22 cellular contexts compared by ENCODE assay signal in genomic region chr12:43038991-43039390, GRCh38.
A peak's percentile ranks its signal among the peaks of the same experiment; 100 is the strongest.
DNase-seq lines count a peak whose midpoint lies in the region; TF ChIP-seq lines count a peak whose summit lies in the region.
"Had no signal": no experiment of that assay in that cellular context is flagged by ENCODE, and none has a peak within 500 bp of the region (broad histone marks: within the 10 kb centered on the region; RNA-seq: fewer than 3 reads in every experiment).

No MANE protein-coding gene starts in this region.

- CTCF ChIA-PET in HEK293 (lab: Yijun Ruan, JAX), result interaction anchor here (0.7 to 1.2 kb wide), 3 partner anchors 10 to 350 kb away, joined by 3 to 5 read pairs (median 4); no protein-coding TSS in a partner anchor

- H2AK5ac ChIP-seq in trophoblast cell (ENCODE audit: low read length), result no peak overlapping the region

- no peaks in the 10 kb centered on the region for H3K79me1 ChIP-seq in trophoblast cell (ENCODE audit: low read length)

- H3K4me3 ChIP-seq in HEK293 (ENCODE audit: low read depth, low read length) (no peak overlapping the region), SJCRH30 (no peak overlapping the region), trophoblast cell (ENCODE audit: low read depth, low read length) (no peak overlapping the region), MM.1S (ENCODE audit: low read length) (no peak overlapping the region), Karpas-422 (ENCODE audit: low read length) (no peak overlapping the region)

- H3K9me3 ChIP-seq in HEK293 (ENCODE audit: control insufficient read depth, insufficient read depth, low read depth, low read length) (no peaks in the 10 kb centered on the region), SJCRH30 (replicated peaks) (no peaks in the 10 kb centered on the region), trophoblast cell (ENCODE audit: insufficient read depth, low read depth, low read length) (no peaks in the 10 kb centered on the region), MM.1S (replicated peaks; ENCODE audit: insufficient read depth, low read length) (no peaks in the 10 kb centered on the region), Karpas-422 (ENCODE audit: low read length) (no peaks in the 10 kb centered on the region)

- DNase-seq in SJCRH30 (peak; percentile 37 to 63), foreskin melanocyte (peak; percentile 9), trophoblast cell (no peak), MM.1S (no peak), Karpas-422 (no peak), AML-193 (lab: John Stamatoyannopoulos, UW) (no peak)
- DNase-seq: CD8-positive, alpha-beta memory T cell; DMS53; GDM1; GOT3; HCEC 1CT; NCI-H1048; NCI-H1417 treated with DMSO at 0.1 percent for 48 hours; NCI-H187 treated with DMSO at 0.1 percent for 48 hours; NCI-H2107; NCI-H2227 treated with DMSO at 0.1 percent for 48 hours; NCI-H510A; NCI-H748 treated with DMSO at 0.1 percent for 48 hours; SIG-M5 had no signal

- no peak overlapping the region for H4K91ac ChIP-seq in trophoblast cell (ENCODE audit: low read depth, low read length)

- H3K27me3 ChIP-seq in SJCRH30 (no peaks in the 10 kb centered on the region), trophoblast cell (ENCODE audit: insufficient read depth, low read length) (no peaks in the 10 kb centered on the region), MM.1S (replicated peaks; ENCODE audit: insufficient read depth, low read length) (no peaks in the 10 kb centered on the region), Karpas-422 (ENCODE audit: low read length) (no peaks in the 10 kb centered on the region)

- H3F3A ChIP-seq in MM.1S (ENCODE audit: insufficient read depth, low read length), result no peaks in the 10 kb centered on the region

- no peak overlapping the region for H3K23ac ChIP-seq in trophoblast cell (ENCODE audit: low read length)

- H3K27ac ChIP-seq in HEK293 (ENCODE audit: extremely low read depth, low read depth, low read length) (no peak overlapping the region), SJCRH30 (no peak overlapping the region), trophoblast cell (ENCODE audit: low read depth, low read length) (no peak overlapping the region), MM.1S (ENCODE audit: low read length) (no peak overlapping the region), Karpas-422 (ENCODE audit: low read length) (no peak overlapping the region)
- H3K27ac ChIP-seq: C4-2B, KMS-11 had no signal

- H3K14ac ChIP-seq in trophoblast cell (ENCODE audit: low read length), result no peak overlapping the region

- H3K4me2 ChIP-seq in trophoblast cell (ENCODE audit: low read length) (no peak overlapping the region), MM.1S (ENCODE audit: low read depth, low read length) (no peak overlapping the region), Karpas-422 (ENCODE audit: low read depth, low read length, poor library complexity, severe bottlenecking) (no peak overlapping the region)
- H3K4me2 ChIP-seq: KMS-11 had no signal

- POLR2A ChIA-PET in HEK293 (lab: Yijun Ruan, JAX), result no interaction called here

- no CpG with 5 or more reads among the region's 3 CpGs for WGBS in trophoblast cell (ENCODE audit: extremely low coverage, insufficient coverage, insufficient read length)

- H3K9me2 ChIP-seq in MM.1S (replicated peaks; ENCODE audit: insufficient read depth, low read length) (no peaks in the 10 kb centered on the region), Karpas-422 (replicated peaks; ENCODE audit: insufficient read depth, low read length) (no peaks in the 10 kb centered on the region)

- H3K79me2 ChIP-seq in trophoblast cell (ENCODE audit: control insufficient read depth, insufficient read depth, low read length, poor library complexity) (no peaks in the 10 kb centered on the region), MM.1S (ENCODE audit: low read length) (no peaks in the 10 kb centered on the region), Karpas-422 (ENCODE audit: low read length) (no peaks in the 10 kb centered on the region)

- TF ChIP-seq CTCF in HEK293 (tag by site-specific recombination; IDR thresholded peaks at IDR 0.05) (no peak), MM.1S (IDR thresholded peaks at IDR 0.05; ENCODE audit: low read length) (no peak)

- peak overlapping the region; percentile 38 for H4K8ac ChIP-seq in trophoblast cell (ENCODE audit: low read depth, low read length)

- no peak overlapping the region for H2AFZ ChIP-seq in trophoblast cell (ENCODE audit: insufficient read depth, low read length, poor library complexity)
- H2AFZ ChIP-seq in MM.1S (ENCODE audit: low read length), result no peak overlapping the region
- H2AFZ ChIP-seq in Karpas-422 (ENCODE audit: low read length), result no peak overlapping the region

- no peak overlapping the region for H4K12ac ChIP-seq in trophoblast cell (ENCODE audit: low read depth, low read length)

- no peak overlapping the region for H3K9ac ChIP-seq in trophoblast cell (ENCODE audit: low read length)
- H3K9ac ChIP-seq in MM.1S (ENCODE audit: low read length), result no peak overlapping the region
- H3K9ac ChIP-seq in Karpas-422 (ENCODE audit: low read length), result no peak overlapping the region
- H3K9ac ChIP-seq: KMS-11 had no signal

- H2BK12ac ChIP-seq in trophoblast cell (ENCODE audit: low read length), result no peak overlapping the region

- no peak overlapping the region for H2BK120ac ChIP-seq in trophoblast cell (ENCODE audit: insufficient read depth, low read length, poor library complexity)

- no peak overlapping the region for H3K18ac ChIP-seq in trophoblast cell (ENCODE audit: low read length)

- no peak overlapping the region for H3K4ac ChIP-seq in trophoblast cell (ENCODE audit: low read depth, low read length)

- no peak overlapping the region for H2BK5ac ChIP-seq in trophoblast cell (ENCODE audit: low read depth, low read length, poor library complexity)

- H3K36me3 ChIP-seq in HEK293 (ENCODE audit: control insufficient read depth in 2 of 2, insufficient read depth in 1 of 2, low read length in 2 of 2) (no peaks in the 10 kb centered on the region), SJCRH30 (no peaks in the 10 kb centered on the region), trophoblast cell (ENCODE audit: control insufficient read depth in 1 of 2, insufficient read depth in 2 of 2, low read length in 2 of 2) (no peaks in the 10 kb centered on the region), MM.1S (replicated peaks; ENCODE audit: insufficient read depth, low read length) (no peaks in the 10 kb centered on the region), Karpas-422 (ENCODE audit: insufficient read depth, low read length) (no peaks in the 10 kb centered on the region)

- H3K4me1 ChIP-seq in HEK293 (ENCODE audit: control insufficient read depth, insufficient read depth, low read length) (no peaks in the 10 kb centered on the region), SJCRH30 (no peaks in the 10 kb centered on the region), trophoblast cell (ENCODE audit: control insufficient read depth in 1 of 2, insufficient read depth in 2 of 2, low read length in 2 of 2) (no peaks in the 10 kb centered on the region), MM.1S (ENCODE audit: low read length) (no peaks in the 10 kb centered on the region), Karpas-422 (ENCODE audit: low read length) (no peaks in the 10 kb centered on the region)

- H4K20me1 ChIP-seq in MM.1S (ENCODE audit: insufficient read depth, low read length), result no peaks in the 10 kb centered on the region
- H4K20me1 ChIP-seq in Karpas-422 (ENCODE audit: insufficient read depth, low read depth, low read length), result no peaks in the 10 kb centered on the region

TF ChIP-seq in HEK293, 187 proteins besides CTCF, POLR2A, EP300 and RAD21:
- TF ChIP-seq PRDM1 (tag by site-specific recombination; IDR thresholded peaks at IDR 0.05) (0 out of 2 replicates have a peak, but pooled peaks have one; percentile 18), GLIS1 (tag by site-specific recombination; IDR thresholded peaks at IDR 0.05) (no peak)

Comparison
In these comparisons a context has a peak if more than half of its experiments do, and no peak if none do; other contexts are left out.
1. DNase-seq: peak in SJCRH30 (2 of 2) and foreskin melanocyte (single experiment); none in trophoblast cell (0 of 2), MM.1S (single experiment), Karpas-422 (single experiment) and AML-193 (0 of 2).